ENCODE assay signal across 8 cellular contexts in the genomic region with DNA sequence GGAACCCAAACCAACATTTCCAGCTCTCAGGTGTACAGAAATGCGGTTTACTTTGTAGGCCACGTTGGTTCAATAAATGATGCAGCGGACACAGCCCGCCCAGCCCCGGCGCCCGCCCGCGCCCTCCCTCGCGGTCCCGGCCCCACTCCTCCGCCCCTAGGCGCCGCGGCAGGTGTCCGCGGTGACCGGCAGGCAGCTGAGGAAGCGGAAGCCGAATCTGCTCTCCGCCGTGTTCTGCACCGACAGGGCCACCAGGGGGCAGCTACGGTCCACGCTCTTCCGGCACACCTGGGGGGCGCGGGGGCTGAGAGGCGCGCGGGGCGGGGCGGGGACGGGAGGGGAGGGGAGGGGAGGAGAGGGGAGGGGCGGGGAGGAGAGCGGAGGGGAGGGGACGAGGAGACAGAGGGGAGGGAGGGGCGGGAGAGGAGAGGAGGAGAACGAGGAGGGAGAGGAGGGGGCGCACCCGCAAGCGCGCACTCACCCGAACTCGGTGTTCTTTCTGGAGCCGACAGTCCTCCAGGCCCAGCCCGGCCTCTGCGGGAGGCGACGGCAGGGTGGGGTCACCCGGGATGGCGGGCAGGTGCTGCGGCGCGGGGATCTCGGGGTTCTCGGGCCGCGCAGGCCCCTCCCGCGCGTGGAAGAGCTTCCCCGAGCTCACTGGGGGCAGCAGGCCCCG. TPM values are rescaled to one million over a fixed set of nuclear protein-coding genes. Genes with fewer than 3 reads are reported as not detected.
DNase-seq lines count a peak whose midpoint lies in the region; ATAC-seq, FAIRE-seq and TF ChIP-seq lines count a peak whose summit lies in the region.

No MANE protein-coding gene starts in this region.

- no peak for FAIRE-seq in RCC 7860 (lab: Jason Lieb, UNC)

- no peaks in the 10 kb centered on the region for H3K9me3 ChIP-seq in psoas muscle

- H3K9me3 Mint-ChIP-seq in activated T-helper 2 cell treated with anti-CD3 and anti-CD28 coated beads, Interferon-gamma antibody, Interleukin-2, Interleukin-4, amounts not matched to agents 10 μg/mL and 5 μg/mL and 100 μg/mL, durations not matched to agents 14 hours and 24 hours and 36 hours = no peaks in the 10 kb centered on the region
- peaks cover 6% of the 10 kb centered on the region for H3K9me3 Mint-ChIP-seq in glutamatergic neuron (ENCODE audit: unreplicated experiment)

- peaks cover 5% of the 10 kb centered on the region for H3K4me1 ChIP-seq in psoas muscle

- DNase-seq in NCI-H1694 treated with DMSO at 0.1 percent for 48 hours (lab: John Stamatoyannopoulos, UW) (peak; percentile 41), NCI-H1694 (lab: John Stamatoyannopoulos, UW) (no peak), RCC 7860 (ENCODE audit: low spot score) (peak; percentile 59), glutamatergic neuron (peak; percentile 79), psoas muscle (peak; percentile 64 to 79)
- peak; percentile 59 for DNase-seq in activated T-helper 2 cell treated with anti-CD3 and anti-CD28 coated beads, Interferon-gamma antibody, Interleukin-2, Interleukin-4, amounts not matched to agents 10 μg/mL and 5 μg/mL and 100 μg/mL, durations not matched to agents 14 hours and 24 hours and 36 hours (ENCODE audit: low spot score)

- peaks cover 3% of the 10 kb centered on the region for H3K4me1 Mint-ChIP-seq in activated T-helper 2 cell treated with anti-CD3 and anti-CD28 coated beads, Interferon-gamma antibody, Interleukin-2, Interleukin-4, amounts not matched to agents 10 μg/mL and 5 μg/mL and 100 μg/mL, durations not matched to agents 14 hours and 24 hours and 36 hours (ENCODE audit: low read depth)
- H3K4me1 Mint-ChIP-seq in glutamatergic neuron (ENCODE audit: low read depth, unreplicated experiment) = peaks cover 1% of the 10 kb centered on the region

- no peaks in the 10 kb centered on the region for H3K36me3 ChIP-seq in psoas muscle (ENCODE audit: insufficient read depth in 1 of 2, low read depth in 1 of 2)

- H3K4me3 ChIP-seq in psoas muscle = peak overlapping the region; percentile 49

- 0 to 4% (median 1%) methylated on average over 24 to 56 of the region's 65 CpGs for WGBS in psoas muscle, 3 donors

- H3K27me3 ChIP-seq in psoas muscle (ENCODE audit: insufficient read depth in 3 of 3, low read length in 2 of 3) = peaks cover 0 to 64% (median 36%) of the 10 kb centered on the region in 3 donors

- intact Hi-C loops in activated T-helper 2 cell treated with anti-CD3 and anti-CD28 coated beads, Interferon-gamma antibody, Interleukin-2, Interleukin-4, amounts not matched to agents 10 μg/mL and 5 μg/mL and 100 μg/mL, durations not matched to agents 14 hours and 24 hours and 36 hours (cut with micrococcal nuclease) = loop anchor here (1.0 to 2.0 kb wide), 2 partner anchors 18 to 168 kb away; partner anchors contain the start of gene LRRC56
- intact Hi-C loops in psoas muscle (cut with DNase I) = loop anchor here (2.0 kb wide), 2 partner anchors 168 to 170 kb away; no protein-coding TSS in a partner anchor

- H3K36me3 Mint-ChIP-seq in activated T-helper 2 cell treated with anti-CD3 and anti-CD28 coated beads, Interferon-gamma antibody, Interleukin-2, Interleukin-4, amounts not matched to agents 10 μg/mL and 5 μg/mL and 100 μg/mL, durations not matched to agents 14 hours and 24 hours and 36 hours (ENCODE audit: low read depth) = no peaks in the 10 kb centered on the region
- H3K36me3 Mint-ChIP-seq in glutamatergic neuron (ENCODE audit: unreplicated experiment) = no peaks in the 10 kb centered on the region

- no peak overlapping the region for H3K27ac ChIP-seq in psoas muscle

- no peak for TF ChIP-seq EP300 in Ishikawa (IDR thresholded peaks at IDR 0.05; ENCODE audit: borderline replicate concordance)

- TF ChIP-seq CTCF in glutamatergic neuron (IDR thresholded peaks at IDR 0.05; ENCODE audit: partially characterized antibody, unreplicated experiment) (peak; percentile 70), psoas muscle (IDR thresholded peaks at IDR 0.05) (peak; percentile 54)

- H3K27ac Mint-ChIP-seq in activated T-helper 2 cell treated with anti-CD3 and anti-CD28 coated beads, Interferon-gamma antibody, Interleukin-2, Interleukin-4, amounts not matched to agents 10 μg/mL and 5 μg/mL and 100 μg/mL, durations not matched to agents 14 hours and 24 hours and 36 hours = no peak overlapping the region
- H3K27ac Mint-ChIP-seq in glutamatergic neuron (ENCODE audit: unreplicated experiment) = no peak overlapping the region

- H3K27me3 Mint-ChIP-seq in activated T-helper 2 cell treated with anti-CD3 and anti-CD28 coated beads, Interferon-gamma antibody, Interleukin-2, Interleukin-4, amounts not matched to agents 10 μg/mL and 5 μg/mL and 100 μg/mL, durations not matched to agents 14 hours and 24 hours and 36 hours (ENCODE audit: low read depth) = peaks cover 18% of the 10 kb centered on the region
- H3K27me3 Mint-ChIP-seq in glutamatergic neuron (ENCODE audit: unreplicated experiment) = peaks cover 5% of the 10 kb centered on the region

- peak overlapping the region; percentile 42 for H3K4me3 Mint-ChIP-seq in activated T-helper 2 cell treated with anti-CD3 and anti-CD28 coated beads, Interferon-gamma antibody, Interleukin-2, Interleukin-4, amounts not matched to agents 10 μg/mL and 5 μg/mL and 100 μg/mL, durations not matched to agents 14 hours and 24 hours and 36 hours (ENCODE audit: low read depth)
- no peak overlapping the region for H3K4me3 Mint-ChIP-seq in glutamatergic neuron (ENCODE audit: unreplicated experiment)

- peak; percentile 79 for TF ChIP-seq RAD21 in Ishikawa (IDR thresholded peaks at IDR 0.05; ENCODE audit: low read depth)

- ATAC-seq in psoas muscle (peak; percentile 68 to 88 (median 80)), HG03520 (IDR thresholded peaks at IDR 0.05; ENCODE audit: unreplicated experiment) (no peak)

TF ChIP-seq in Ishikawa, 13 proteins besides CTCF, POLR2A, EP300 and RAD21 (continues in another document):
- TF ChIP-seq, protein P1, sequence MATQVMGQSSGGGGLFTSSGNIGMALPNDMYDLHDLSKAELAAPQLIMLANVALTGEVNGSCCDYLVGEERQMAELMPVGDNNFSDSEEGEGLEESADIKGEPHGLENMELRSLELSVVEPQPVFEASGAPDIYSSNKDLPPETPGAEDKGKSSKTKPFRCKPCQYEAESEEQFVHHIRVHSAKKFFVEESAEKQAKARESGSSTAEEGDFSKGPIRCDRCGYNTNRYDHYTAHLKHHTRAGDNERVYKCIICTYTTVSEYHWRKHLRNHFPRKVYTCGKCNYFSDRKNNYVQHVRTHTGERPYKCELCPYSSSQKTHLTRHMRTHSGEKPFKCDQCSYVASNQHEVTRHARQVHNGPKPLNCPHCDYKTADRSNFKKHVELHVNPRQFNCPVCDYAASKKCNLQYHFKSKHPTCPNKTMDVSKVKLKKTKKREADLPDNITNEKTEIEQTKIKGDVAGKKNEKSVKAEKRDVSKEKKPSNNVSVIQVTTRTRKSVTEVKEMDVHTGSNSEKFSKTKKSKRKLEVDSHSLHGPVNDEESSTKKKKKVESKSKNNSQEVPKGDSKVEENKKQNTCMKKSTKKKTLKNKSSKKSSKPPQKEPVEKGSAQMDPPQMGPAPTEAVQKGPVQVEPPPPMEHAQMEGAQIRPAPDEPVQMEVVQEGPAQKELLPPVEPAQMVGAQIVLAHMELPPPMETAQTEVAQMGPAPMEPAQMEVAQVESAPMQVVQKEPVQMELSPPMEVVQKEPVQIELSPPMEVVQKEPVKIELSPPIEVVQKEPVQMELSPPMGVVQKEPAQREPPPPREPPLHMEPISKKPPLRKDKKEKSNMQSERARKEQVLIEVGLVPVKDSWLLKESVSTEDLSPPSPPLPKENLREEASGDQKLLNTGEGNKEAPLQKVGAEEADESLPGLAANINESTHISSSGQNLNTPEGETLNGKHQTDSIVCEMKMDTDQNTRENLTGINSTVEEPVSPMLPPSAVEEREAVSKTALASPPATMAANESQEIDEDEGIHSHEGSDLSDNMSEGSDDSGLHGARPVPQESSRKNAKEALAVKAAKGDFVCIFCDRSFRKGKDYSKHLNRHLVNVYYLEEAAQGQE (IDR thresholded peaks at IDR 0.05; ENCODE audit: low read depth) = no peak
- TF ChIP-seq NFIC (IDR thresholded peaks at IDR 0.05) = no peak
- TF ChIP-seq ZBTB7A (IDR thresholded peaks at IDR 0.05; ENCODE audit: low read depth) = peak; percentile 81
- no peak for TF ChIP-seq CEBPB (IDR thresholded peaks at IDR 0.05)
- TF ChIP-seq TEAD4 (IDR thresholded peaks at IDR 0.05) = no peak
- peak; percentile 52; the same call in 1 of the 2 replicates for TF ChIP-seq EGR1 (IDR thresholded peaks at IDR 0.05)

RNA-seq across cellular contexts. Expression of gene LMNTD2, which starts 5.6 kb away (rescaled TPM):
- 1.1 and 1.3 TPM in 2 replicates for total RNA-seq in activated T-helper 2 cell treated with anti-CD3 and anti-CD28 coated beads, Interferon-gamma antibody, Interleukin-2, Interleukin-4, amounts not matched to agents 10 μg/mL and 5 μg/mL and 100 μg/mL, durations not matched to agents 14 hours and 24 hours and 36 hours
- 2.3 TPM for total RNA-seq in glutamatergic neuron (ENCODE audit: unreplicated experiment)
- total RNA-seq in psoas muscle = under 1 TPM in 2 of 4 donors, not detected in 2; 0.25 to 0.27 TPM
- polyA plus RNA-seq in psoas muscle = under 1 TPM; 0.04 to 0.12 (median 0.09) TPM

RNA-seq across cellular contexts. Expression of gene RASSF7, which starts 5.8 kb away (rescaled TPM):
- 19.6 and 20.3 TPM in 2 replicates for total RNA-seq in activated T-helper 2 cell treated with anti-CD3 and anti-CD28 coated beads, Interferon-gamma antibody, Interleukin-2, Interleukin-4, amounts not matched to agents 10 μg/mL and 5 μg/mL and 100 μg/mL, durations not matched to agents 14 hours and 24 hours and 36 hours
- total RNA-seq in glutamatergic neuron (ENCODE audit: unreplicated experiment) = 9.4 TPM
- total RNA-seq in psoas muscle = 1 to 10 TPM in 1 of 4 donors, under 1 TPM in 2, not detected in 1; 0.78 to 1.2 (median 0.84) TPM
- polyA plus RNA-seq in psoas muscle = 1 to 10 TPM in 1 of 3 donors, under 1 TPM in 2; 0.65 to 1.4 (median 1.00) TPM

RNA-seq across cellular contexts. Expression of gene LRRC56, which starts 17.6 kb away (rescaled TPM):
- 1.3 and 2.2 TPM in 2 replicates for total RNA-seq in activated T-helper 2 cell treated with anti-CD3 and anti-CD28 coated beads, Interferon-gamma antibody, Interleukin-2, Interleukin-4, amounts not matched to agents 10 μg/mL and 5 μg/mL and 100 μg/mL, durations not matched to agents 14 hours and 24 hours and 36 hours
- 2.6 TPM for total RNA-seq in glutamatergic neuron (ENCODE audit: unreplicated experiment)
- total RNA-seq in psoas muscle = under 1 TPM; 0.30 to 0.84 (median 0.55) TPM
- under 1 TPM in 2 of 3 donors, not detected in 1; 0.39 to 0.61 TPM for polyA plus RNA-seq in psoas muscle

RNA-seq across cellular contexts. Expression of gene HRAS, which starts 19.6 kb away (rescaled TPM):
- total RNA-seq in activated T-helper 2 cell treated with anti-CD3 and anti-CD28 coated beads, Interferon-gamma antibody, Interleukin-2, Interleukin-4, amounts not matched to agents 10 μg/mL and 5 μg/mL and 100 μg/mL, durations not matched to agents 14 hours and 24 hours and 36 hours = 70.5 and 71.5 TPM in 2 replicates
- total RNA-seq in glutamatergic neuron (ENCODE audit: unreplicated experiment) (140 TPM), psoas muscle (10 to 100 TPM; 43.6 to 74.7 (median 53.9) TPM)
- 10 to 100 TPM; 53.9 to 76.2 (median 66.3) TPM for polyA plus RNA-seq in psoas muscle

RNA-seq across cellular contexts. Expression of gene PHRF1, which starts 21.3 kb away (rescaled TPM):
- total RNA-seq in activated T-helper 2 cell treated with anti-CD3 and anti-CD28 coated beads, Interferon-gamma antibody, Interleukin-2, Interleukin-4, amounts not matched to agents 10 μg/mL and 5 μg/mL and 100 μg/mL, durations not matched to agents 14 hours and 24 hours and 36 hours = 53.7 and 54.0 TPM in 2 replicates
- total RNA-seq in glutamatergic neuron (ENCODE audit: unreplicated experiment) (41.6 TPM), psoas muscle (10 to 100 TPM; 19.8 to 31.2 (median 25.0) TPM)
- polyA plus RNA-seq in psoas muscle = 10 to 100 TPM; 11.7 to 19.5 (median 13.5) TPM
